1 cellular context compared by ENCODE assay signal in the genomic region with DNA sequence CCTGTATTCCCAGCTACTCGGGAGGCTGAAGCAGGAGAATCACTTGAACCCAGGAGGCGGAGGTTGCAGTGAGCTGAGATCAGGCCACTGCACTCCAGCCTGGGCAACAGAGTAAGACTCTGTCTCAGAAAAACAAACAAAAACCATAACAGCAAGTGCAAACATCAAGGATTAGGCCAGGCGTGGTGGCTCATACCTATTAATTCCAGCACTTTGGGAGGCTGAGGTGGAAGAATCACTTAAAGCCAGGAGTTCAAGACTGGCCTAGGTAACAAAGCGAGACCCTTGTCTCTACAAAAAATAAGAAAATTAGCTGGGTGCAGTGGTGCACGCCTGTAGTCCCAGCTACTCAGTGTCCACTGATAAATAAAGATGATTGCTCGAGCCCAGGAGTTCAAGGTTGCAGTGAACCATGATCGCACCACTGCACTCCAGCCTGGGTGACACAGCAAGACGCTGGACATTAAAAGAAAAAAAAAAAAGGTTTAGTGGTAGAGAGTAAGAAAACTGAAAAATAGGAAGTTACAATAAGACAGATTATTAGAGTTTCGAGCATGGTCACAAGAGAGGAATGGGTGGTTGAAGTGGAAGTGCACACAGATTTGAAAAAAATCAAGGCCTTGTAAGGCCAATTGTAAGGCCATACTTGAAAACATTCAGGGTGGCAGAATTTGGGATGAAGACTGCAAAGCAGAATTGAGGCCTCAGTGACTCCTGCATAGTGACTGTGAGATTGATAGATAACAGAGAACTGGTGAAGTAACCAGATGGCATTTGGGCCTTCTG.
TF ChIP-seq lines count a peak whose summit lies in the region.

No MANE protein-coding gene starts in this region.

TF ChIP-seq in IMR-90, 13 proteins besides CTCF, POLR2A, EP300 and RAD21:
- TF ChIP-seq MAFK (IDR thresholded peaks at IDR 0.05; ENCODE audit: low read depth, low read length) (no peak), CHD1 (IDR thresholded peaks at IDR 0.05; ENCODE audit: low read depth, low read length) (no peak), RFX5 (IDR thresholded peaks at IDR 0.05; ENCODE audit: low read depth, low read length) (no peak), MAZ (IDR thresholded peaks at IDR 0.05; ENCODE audit: borderline replicate concordance, low read depth, low read length) (no peak), RCOR1 (IDR thresholded peaks at IDR 0.05; ENCODE audit: insufficient replicate concordance, low read length) (no peak), NFE2L2 (IDR thresholded peaks at IDR 0.05; ENCODE audit: low read depth, low read length) (no peak), BHLHE40 (IDR thresholded peaks at IDR 0.05; ENCODE audit: low read depth, low read length) (no peak), CEBPB (IDR thresholded peaks at IDR 0.05; ENCODE audit: low read depth, low read length) (no peak)
- TF ChIP-seq, protein P1, sequence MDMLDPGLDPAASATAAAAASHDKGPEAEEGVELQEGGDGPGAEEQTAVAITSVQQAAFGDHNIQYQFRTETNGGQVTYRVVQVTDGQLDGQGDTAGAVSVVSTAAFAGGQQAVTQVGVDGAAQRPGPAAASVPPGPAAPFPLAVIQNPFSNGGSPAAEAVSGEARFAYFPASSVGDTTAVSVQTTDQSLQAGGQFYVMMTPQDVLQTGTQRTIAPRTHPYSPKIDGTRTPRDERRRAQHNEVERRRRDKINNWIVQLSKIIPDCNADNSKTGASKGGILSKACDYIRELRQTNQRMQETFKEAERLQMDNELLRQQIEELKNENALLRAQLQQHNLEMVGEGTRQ (IDR thresholded peaks at IDR 0.05; ENCODE audit: low read depth, low read length): no peak
- TF ChIP-seq, protein P2, sequence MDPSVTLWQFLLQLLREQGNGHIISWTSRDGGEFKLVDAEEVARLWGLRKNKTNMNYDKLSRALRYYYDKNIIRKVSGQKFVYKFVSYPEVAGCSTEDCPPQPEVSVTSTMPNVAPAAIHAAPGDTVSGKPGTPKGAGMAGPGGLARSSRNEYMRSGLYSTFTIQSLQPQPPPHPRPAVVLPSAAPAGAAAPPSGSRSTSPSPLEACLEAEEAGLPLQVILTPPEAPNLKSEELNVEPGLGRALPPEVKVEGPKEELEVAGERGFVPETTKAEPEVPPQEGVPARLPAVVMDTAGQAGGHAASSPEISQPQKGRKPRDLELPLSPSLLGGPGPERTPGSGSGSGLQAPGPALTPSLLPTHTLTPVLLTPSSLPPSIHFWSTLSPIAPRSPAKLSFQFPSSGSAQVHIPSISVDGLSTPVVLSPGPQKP (IDR thresholded peaks at IDR 0.05; ENCODE audit: borderline replicate concordance, low read depth, low read length): no peak
